ENCODE assay signal across 25 cellular contexts in the genomic region with DNA sequence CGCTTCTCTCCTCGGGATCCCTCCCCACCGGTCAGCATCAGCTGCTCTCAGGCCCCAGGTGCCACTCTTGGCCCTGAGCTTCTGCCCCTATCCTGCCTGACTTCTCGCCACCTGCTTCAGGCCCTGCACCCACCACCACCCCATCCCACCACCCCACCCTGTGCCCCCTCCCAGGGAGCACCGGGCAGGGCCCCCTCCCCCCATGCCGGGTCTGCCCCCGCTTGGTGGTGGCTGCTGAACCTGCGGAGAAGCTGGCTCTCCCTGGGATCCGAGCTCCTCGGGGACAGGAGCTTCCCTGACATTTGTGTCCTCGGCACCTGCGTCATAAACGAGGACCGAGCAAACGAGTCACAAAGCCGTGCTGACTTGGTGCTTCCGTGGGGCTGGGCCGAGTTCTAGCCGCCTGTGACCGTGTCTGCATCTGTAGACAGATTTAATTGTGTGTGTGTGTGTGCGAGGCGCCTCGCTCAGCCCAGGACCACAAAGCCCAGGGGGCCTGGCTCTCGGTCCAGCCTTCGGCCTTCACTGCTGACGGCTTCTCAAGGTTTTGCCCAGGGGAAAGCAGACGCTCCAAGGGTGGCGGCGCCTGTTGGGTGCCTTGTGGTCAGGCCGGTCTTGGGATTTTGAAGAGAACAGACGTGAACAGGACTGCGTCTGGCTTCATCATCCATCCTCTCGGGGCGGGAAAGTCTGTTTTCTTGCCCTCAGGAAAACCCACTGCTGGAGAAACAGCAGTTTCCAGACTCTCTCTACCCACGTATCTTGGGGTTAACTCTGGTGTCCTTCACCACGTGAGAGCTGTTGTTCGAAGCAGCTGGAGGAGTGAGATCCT.
"Had no signal": no experiment of that assay in that cellular context is flagged by ENCODE, and none has a peak within 500 bp of the region (broad histone marks: within the 10 kb centered on the region; RNA-seq: fewer than 3 reads in every experiment).

No MANE protein-coding gene starts in this region.

- H3K27me3 Mint-ChIP-seq: progenitor cell of endocrine pancreas had no signal

- H3K9me3 Mint-ChIP-seq: activated T-cell treated with anti-CD3 and anti-CD28 coated beads, Interleukin-2, amount 50 U/mL, for 72 hours; central memory CD8-positive, alpha-beta T cell; stimulated activated effector memory CD8-positive, alpha-beta T cell treated with anti-CD3 and anti-CD28 coated beads, Interleukin-12 subunit alpha, Interleukin-12 subunit beta, amount 100 ng/mL, for 72 hours had no signal

- H3K4me3 Mint-ChIP-seq: activated T-cell treated with anti-CD3 and anti-CD28 coated beads, Interleukin-2, amount 50 U/mL, for 72 hours; central memory CD8-positive, alpha-beta T cell; naive thymus-derived CD8-positive, alpha-beta T cell; stimulated activated effector memory CD8-positive, alpha-beta T cell treated with anti-CD3 and anti-CD28 coated beads, Interleukin-12 subunit alpha, Interleukin-12 subunit beta, amount 100 ng/mL, for 72 hours had no signal

- H3K27ac ChIP-seq: brain microvascular endothelial cell, colonic mucosa, left lung, right atrium auricular region, skin epidermis, stomach, thoracic aorta, upper lobe of right lung had no signal

- H3K9me3 ChIP-seq: colonic mucosa, left lung, right atrium auricular region, stomach, thoracic aorta, upper lobe of right lung had no signal

- H3K36me3 ChIP-seq: brain microvascular endothelial cell, colonic mucosa, left lung, right atrium auricular region, stomach, thoracic aorta, upper lobe of right lung had no signal

- H3K27ac Mint-ChIP-seq: activated T-cell treated with anti-CD3 and anti-CD28 coated beads, Interleukin-2, amount 50 U/mL, for 72 hours; progenitor cell of endocrine pancreas; stimulated activated effector memory CD8-positive, alpha-beta T cell treated with anti-CD3 and anti-CD28 coated beads, Interleukin-12 subunit alpha, Interleukin-12 subunit beta, amount 100 ng/mL, for 72 hours had no signal

- H3K4me3 ChIP-seq: colonic mucosa, left lung, right atrium auricular region, skin epidermis, stomach, thoracic aorta, upper lobe of right lung had no signal

- H3K27me3 ChIP-seq: right atrium auricular region had no signal

- DNase-seq: activated CD4-positive, alpha-beta T cell treated with anti-CD3 and anti-CD28 coated beads, Interleukin-2, amount 50 U/mL, for 1 hour; activated CD4-positive, CD25-positive, alpha-beta regulatory T cell treated with anti-CD3 and anti-CD28 coated beads, Interleukin-2, amount 50 U/mL, for 72 hours; activated CD8-positive, alpha-beta memory T cell treated with anti-CD3 and anti-CD28 coated beads for 24 hours; activated CD8-positive, alpha-beta memory T cell treated with anti-CD3 and anti-CD28 coated beads, Interleukin-2, amount 50 U/mL, for 48 hours; activated naive CD4-positive, alpha-beta T cell; activated T-cell treated with anti-CD3 and anti-CD28 coated beads, Interleukin-2, amount 50 U/mL, for 72 hours; brain microvascular endothelial cell; colonic mucosa; foreskin melanocyte; hypothalamus; mesendoderm; naive thymus-derived CD8-positive, alpha-beta T cell; nucleus accumbens; stimulated activated CD4-positive, alpha-beta T cell treated with anti-CD3 and anti-CD28 coated beads, Interleukin-15, amount 100 ng/mL, for 24 hours; stimulated activated CD4-positive, alpha-beta T cell treated with anti-CD3 and anti-CD28 coated beads, Interleukin-4, amount 100 ng/mL, for 24 hours; stomach; upper lobe of right lung had no signal

- H3K36me3 Mint-ChIP-seq: naive thymus-derived CD8-positive, alpha-beta T cell; stimulated activated effector memory CD8-positive, alpha-beta T cell treated with anti-CD3 and anti-CD28 coated beads, Interleukin-12 subunit alpha, Interleukin-12 subunit beta, amount 100 ng/mL, for 72 hours had no signal

- H3K4me1 Mint-ChIP-seq: central memory CD8-positive, alpha-beta T cell had no signal

- ATAC-seq: activated T-cell treated with anti-CD3 and anti-CD28 coated beads, Interleukin-2, amount 50 U/mL, for 72 hours; left lung; naive thymus-derived CD8-positive, alpha-beta T cell; stimulated activated effector memory CD8-positive, alpha-beta T cell treated with anti-CD3 and anti-CD28 coated beads, Interleukin-12 subunit alpha, Interleukin-12 subunit beta, amount 100 ng/mL, for 72 hours; upper lobe of right lung had no signal

- FAIRE-seq: keratinocyte had no signal
